7 cellular contexts compared by ENCODE assay signal in genomic region chr7:44378744-44379143, GRCh38. TPM values are rescaled to one million over a fixed set of nuclear protein-coding genes. Genes with fewer than 3 reads are reported as not detected.
A peak's percentile ranks its signal among the peaks of the same experiment; 100 is the strongest.
DNase-seq lines count a peak whose midpoint lies in the region; ATAC-seq, FAIRE-seq and TF ChIP-seq lines count a peak whose summit lies in the region.

No MANE protein-coding gene starts in this region.

- H3K36me3 ChIP-seq in Panc1 (ENCODE audit: control insufficient read depth, insufficient read depth, low read length) = no peaks in the 10 kb centered on the region
- no peaks in the 10 kb centered on the region for H3K36me3 ChIP-seq in endothelial cell of umbilical vein (ENCODE audit: control insufficient read depth in 2 of 2, extremely low read depth in 1 of 2, insufficient read depth in 2 of 2, low read length in 2 of 2)
- no peaks in the 10 kb centered on the region for H3K36me3 ChIP-seq in mucosa of descending colon (ENCODE audit: low read depth)

- BruUV-seq in Panc1 (replicated peaks; lab: Mats Ljungman, UMichigan) = no TSS peak
- no TSS peak for BruUV-seq in endothelial cell of umbilical vein (replicated peaks; lab: Mats Ljungman, UMichigan)

- no peaks in the 10 kb centered on the region for H3K9me1 ChIP-seq in endothelial cell of umbilical vein (replicated peaks; ENCODE audit: control insufficient read depth, extremely low read depth, insufficient read depth, low read length)

- peak; percentile 9 for TF ChIP-seq POLR2A in endothelial cell of umbilical vein (IDR thresholded peaks at IDR 0.05; ENCODE audit: low read depth, low read length)

- no peak overlapping the region for H3K9ac ChIP-seq in endothelial cell of umbilical vein (replicated peaks; ENCODE audit: extremely low read depth, insufficient read depth, low read length)

- H2AFZ ChIP-seq in endothelial cell of umbilical vein (ENCODE audit: low read depth, low read length) = no peak overlapping the region

- H3K4me1 ChIP-seq in Panc1 (ENCODE audit: control insufficient read depth, insufficient read depth, low read length) (no peaks in the 10 kb centered on the region), endothelial cell of umbilical vein (ENCODE audit: control insufficient read depth, extremely low read depth, insufficient read depth, low read length) (peaks cover 60% of the 10 kb centered on the region), mucosa of descending colon (ENCODE audit: low read depth) (no peaks in the 10 kb centered on the region)

- TF ChIP-seq CTCF in Panc1 (IDR thresholded peaks at IDR 0.05) (no peak), endothelial cell of umbilical vein (IDR thresholded peaks at IDR 0.05; ENCODE audit: extremely low read depth in 1 of 2, insufficient read depth in 1 of 2, low read depth in 1 of 2, low read length in 2 of 2) (no peak), mucosa of descending colon (IDR thresholded peaks at IDR 0.05) (no peak)

- H3K4me2 ChIP-seq in endothelial cell of umbilical vein (ENCODE audit: insufficient read depth, low read length) = peak overlapping the region; percentile 21

- ATAC-seq in Panc1 (peak; percentile 21), mucosa of descending colon (no peak)

- POLR2A ChIA-PET in Panc1 (lab: Charles Lee) = interaction anchor here (0.7 kb wide), 1 partner anchor 77 kb away, joined by 6 read pairs; no protein-coding TSS in a partner anchor
- POLR2A ChIA-PET in endothelial cell of umbilical vein (lab: Charles Lee) = interaction anchor here (0.5 to 0.7 kb wide), 2 partner anchors 9 to 89 kb away, joined by 3 to 4 read pairs; no protein-coding TSS in a partner anchor

- peak; percentile 98 for FAIRE-seq in endothelial cell of umbilical vein (lab: Jason Lieb, UNC)

- intact Hi-C loops in Panc1 (cut with micrococcal nuclease; ENCODE audit: unreplicated experiment) (no loop called here), endothelial cell of umbilical vein (cut with micrococcal nuclease) (loop anchor here (1.0 to 2.0 kb wide), 2 partner anchors 20 to 120 kb away; no protein-coding TSS in a partner anchor), mucosa of descending colon (cut with DNase I, micrococcal nuclease) (no loop called here)

- no peaks in the 10 kb centered on the region for H3K79me2 ChIP-seq in endothelial cell of umbilical vein (ENCODE audit: control insufficient read depth, insufficient read depth, low read length)

- no peaks in the 10 kb centered on the region for H3K9me3 ChIP-seq in Panc1 (ENCODE audit: control insufficient read depth, insufficient read depth, low read depth, low read length)
- no peaks in the 10 kb centered on the region for H3K9me3 ChIP-seq in endothelial cell of umbilical vein (replicated peaks; ENCODE audit: control insufficient read depth, insufficient read depth, low read length)
- no peaks in the 10 kb centered on the region for H3K9me3 ChIP-seq in mucosa of descending colon

- CTCF ChIA-PET in Panc1 (lab: Charles Lee) = no interaction called here
- CTCF ChIA-PET in endothelial cell of umbilical vein (lab: Charles Lee) = interaction anchor here (0.9 to 2.3 kb wide), 11 partner anchors 11 to 186 kb away, joined by 3 to 10 read pairs (median 3); no protein-coding TSS in a partner anchor

- peak; percentile 52 for DNase-seq in GM04504 (ENCODE audit: low read depth)
- DNase-seq in Panc1 (ENCODE audit: low read depth, low spot score) = peak; percentile 65
- DNase-seq in endothelial cell of umbilical vein (ENCODE audit: low read depth, low spot score) = peak; percentile 79
- peak; percentile 87 for DNase-seq in skeletal muscle cell (ENCODE audit: low read depth)
- no peak for DNase-seq in mucosa of descending colon
- no peak for DNase-seq in central memory CD4-positive, alpha-beta T cell
- DNase-seq in NCI-H2107 (lab: John Stamatoyannopoulos, UW) = no peak

- H3K27ac ChIP-seq in Panc1 (ENCODE audit: low read length) (no peak overlapping the region), endothelial cell of umbilical vein (ENCODE audit: insufficient read depth, low read depth, low read length) (peak overlapping the region; percentile 71)

- H3K27me3 ChIP-seq in Panc1 (ENCODE audit: control insufficient read depth, insufficient read depth, low read length) (no peaks in the 10 kb centered on the region), endothelial cell of umbilical vein (ENCODE audit: control insufficient read depth in 2 of 2, insufficient read depth in 2 of 2, low read length in 2 of 2) (no peaks in the 10 kb centered on the region)

- H3K4me3 ChIP-seq in Panc1 (ENCODE audit: low read depth in 2 of 2, low read length in 2 of 2) = no peak overlapping the region
- no peak overlapping the region for H3K4me3 ChIP-seq in endothelial cell of umbilical vein (replicated peaks in 1 of 3; ENCODE audit: insufficient read depth in 1 of 3, low read depth in 1 of 3, low read length in 3 of 3)
- H3K4me3 ChIP-seq in skeletal muscle cell (ENCODE audit: low read depth, low read length) = no peak overlapping the region
- no peak overlapping the region for H3K4me3 ChIP-seq in mucosa of descending colon

- no peaks in the 10 kb centered on the region for H4K20me1 ChIP-seq in endothelial cell of umbilical vein (replicated peaks; ENCODE audit: control insufficient read depth, extremely low read depth, insufficient read depth, low read length)

- in situ Hi-C loops in Panc1 (cut with HindIII; ENCODE audit: low pct_unique_long_range_greater_than_20kb, low sequenced_read_pairs) = no loop called here

- dilution Hi-C loops in endothelial cell of umbilical vein (cut with MboI; ENCODE audit: extremely low pct_ligation_motif_present, low sequenced_read_pairs) = no loop called here

TF ChIP-seq in endothelial cell of umbilical vein, 7 proteins besides CTCF, POLR2A, EP300 and RAD21:
- TF ChIP-seq JUN (IDR thresholded peaks at IDR 0.05; ENCODE audit: borderline replicate concordance, insufficient read depth, insufficient read length, low read depth) (peak; percentile 84), FOS (IDR thresholded peaks at IDR 0.05; ENCODE audit: borderline replicate concordance, insufficient read depth, low read length) (peak; percentile 91), MYC (IDR thresholded peaks at IDR 0.05; ENCODE audit: low read depth, low read length) (no peak), POLR2AphosphoS5 (IDR thresholded peaks at IDR 0.05; ENCODE audit: insufficient read depth, low read depth, low read length) (peak; percentile 87), EZH2 (IDR thresholded peaks at IDR 0.05; ENCODE audit: borderline replicate concordance, low read depth, low read length, severe bottlenecking) (no peak), MAX (IDR thresholded peaks at IDR 0.05; ENCODE audit: insufficient read depth, insufficient read length) (no peak), GATA2 (IDR thresholded peaks at IDR 0.05; ENCODE audit: insufficient read depth, insufficient read length, low read depth, low read length) (peak; percentile 59)

RNA-seq across cellular contexts. Expression of gene CAMK2B, which starts 53.4 kb away (rescaled TPM):
- total RNA-seq in Panc1 (2021; ENCODE audit: unreplicated experiment) (0.26 TPM), endothelial cell of umbilical vein (1.4 and 1.6 TPM in 2 replicates), mucosa of descending colon (1 to 10 TPM in 1 of 3 donors, under 1 TPM in 2; 0.35 to 2.2 (median 0.87) TPM)
- polyA plus RNA-seq in Panc1 (2012; ENCODE audit: insufficient read length) = 0.51 TPM
- 0.57 and 0.72 TPM in 2 replicates for polyA plus RNA-seq in endothelial cell of umbilical vein
- polyA plus RNA-seq in endothelial cell of umbilical vein (2011; cell fraction: cytosol; rRNA removed) = 0.36 and 0.47 TPM in 2 replicates
- 1.1 and 2.9 TPM in 2 replicates for polyA plus RNA-seq in endothelial cell of umbilical vein (2011; cell fraction: nucleus; rRNA removed)
- polyA plus RNA-seq in endothelial cell of umbilical vein (2012) = 0.43 and 0.52 TPM in 2 replicates
- polyA minus RNA-seq in endothelial cell of umbilical vein = 0.68 and 0.76 TPM in 2 replicates
- not detected for polyA minus RNA-seq in endothelial cell of umbilical vein (2011; cell fraction: cytosol; rRNA and poly(A)+ RNA removed)
- polyA minus RNA-seq in endothelial cell of umbilical vein (2011; cell fraction: nucleus; rRNA and poly(A)+ RNA removed) = 1.1 and 2.7 TPM in 2 replicates

Comparison
In these comparisons a context has a peak if more than half of its experiments do, and no peak if none do; other contexts are left out.
1. DNase-seq: peak in GM04504 (single experiment), Panc1 (single experiment), endothelial cell of umbilical vein (single experiment) and skeletal muscle cell (single experiment); none in mucosa of descending colon (0 of 3), central memory CD4-positive, alpha-beta T cell (single experiment) and NCI-H2107 (single experiment).